ENCODE assay signal across 8 cellular contexts in the genomic region with DNA sequence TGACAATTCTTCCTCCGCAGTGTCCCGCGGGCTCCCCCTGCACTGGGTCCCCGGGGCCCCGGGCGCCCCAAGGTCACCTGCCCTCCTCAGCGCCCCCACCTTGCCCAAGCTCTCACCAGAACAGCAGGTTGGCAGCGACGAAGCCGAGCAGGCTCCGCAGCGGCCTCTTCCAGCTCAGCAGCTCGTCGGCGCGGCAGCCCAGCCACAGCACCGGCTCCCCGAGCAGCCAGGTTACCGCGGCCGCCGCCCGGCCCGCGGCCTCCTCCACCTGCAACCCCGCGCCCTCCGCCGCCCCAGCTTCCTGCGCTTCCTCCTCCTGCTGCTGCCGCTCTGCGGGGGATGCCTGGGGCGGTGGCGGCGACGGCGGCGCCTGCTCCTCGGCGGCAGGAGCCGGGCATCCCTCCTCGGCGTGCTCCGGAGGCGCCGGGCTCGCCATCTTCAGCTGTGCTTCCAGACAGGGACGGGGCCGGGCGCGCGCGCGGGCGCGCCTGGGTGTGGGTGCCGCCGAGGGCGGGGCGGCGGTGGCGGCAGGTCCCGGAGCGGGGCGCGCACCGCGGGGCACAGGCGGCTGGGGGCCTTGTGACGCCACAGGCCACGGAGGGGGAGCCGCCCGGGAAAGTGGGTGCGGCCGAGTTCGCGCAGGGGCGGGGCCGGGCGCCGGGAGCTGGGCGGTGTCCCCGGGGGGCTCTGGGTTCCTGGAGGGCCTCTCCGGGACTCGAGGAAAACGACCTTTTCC. TPM values are rescaled to one million over a fixed set of nuclear protein-coding genes. Genes with fewer than 3 reads are reported as not detected.
DNase-seq lines count a peak whose midpoint lies in the region; ATAC-seq, FAIRE-seq and TF ChIP-seq lines count a peak whose summit lies in the region.

A gene with protein sequence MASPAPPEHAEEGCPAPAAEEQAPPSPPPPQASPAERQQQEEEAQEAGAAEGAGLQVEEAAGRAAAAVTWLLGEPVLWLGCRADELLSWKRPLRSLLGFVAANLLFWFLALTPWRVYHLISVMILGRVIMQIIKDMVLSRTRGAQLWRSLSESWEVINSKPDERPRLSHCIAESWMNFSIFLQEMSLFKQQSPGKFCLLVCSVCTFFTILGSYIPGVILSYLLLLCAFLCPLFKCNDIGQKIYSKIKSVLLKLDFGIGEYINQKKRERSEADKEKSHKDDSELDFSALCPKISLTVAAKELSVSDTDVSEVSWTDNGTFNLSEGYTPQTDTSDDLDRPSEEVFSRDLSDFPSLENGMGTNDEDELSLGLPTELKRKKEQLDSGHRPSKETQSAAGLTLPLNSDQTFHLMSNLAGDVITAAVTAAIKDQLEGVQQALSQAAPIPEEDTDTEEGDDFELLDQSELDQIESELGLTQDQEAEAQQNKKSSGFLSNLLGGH (minus strand): TSS at position 462 of the 736 bp plus-strand sequence. CDS start 26 bp downstream, at position 436.

- peak; percentile 80 for ATAC-seq in activated CD8-positive, alpha-beta T cell treated with anti-CD3 and anti-CD28 coated beads for 36 hours

- H3K4me1 Mint-ChIP-seq in activated CD8-positive, alpha-beta T cell treated with anti-CD3 and anti-CD28 coated beads for 36 hours (ENCODE audit: low read depth) = peaks cover 34% of the 10 kb centered on the region

- POLR2A ChIA-PET in HEK293T (lab: Yijun Ruan, JAX) = interaction anchor here (0.6 to 1.7 kb wide), 2 partner anchors 11 to 14 kb away, joined by 3 to 4 read pairs; no protein-coding TSS in a partner anchor
- POLR2A ChIA-PET in activated CD8-positive, alpha-beta T cell treated with anti-CD3 and anti-CD28 coated beads for 36 hours (lab: Charles Lee) = interaction anchor here (0.7 to 2.8 kb wide), 8 partner anchors 12 to 159 kb away, joined by 3 to 79 read pairs (median 4); no protein-coding TSS in a partner anchor

- peak within 1 kb of the TSS; percentile 95 for H3K4me3 Mint-ChIP-seq in activated CD8-positive, alpha-beta T cell treated with anti-CD3 and anti-CD28 coated beads for 36 hours

- no peaks in the 10 kb centered on the region for H3K27me3 Mint-ChIP-seq in activated CD8-positive, alpha-beta T cell treated with anti-CD3 and anti-CD28 coated beads for 36 hours

- WGBS in mesodermal cell (ENCODE audit: insufficient coverage in 2 of 2), 2 experiments = 0 to 1% methylated on average over 52 to 72 of the region's 86 CpGs

- H3K4me3 ChIP-seq in mesodermal cell (ENCODE audit: extremely low read depth, insufficient read depth, low read length, poor library complexity, severe bottlenecking) = peak within 1 kb of the TSS; percentile 48

- FAIRE-seq in GM12891 (lab: Jason Lieb, UNC) = peak; percentile 65

- TF ChIP-seq POLR2A in GM12891 (IDR thresholded peaks at IDR 0.05; ENCODE audit: low read depth, low read length) = no peak

- TF ChIP-seq CTCF in activated CD8-positive, alpha-beta T cell treated with anti-CD3 and anti-CD28 coated beads for 36 hours (IDR thresholded peaks at IDR 0.05) = no peak

- peak within 1 kb of the TSS; percentile 93 for H3K27ac Mint-ChIP-seq in activated CD8-positive, alpha-beta T cell treated with anti-CD3 and anti-CD28 coated beads for 36 hours

- CTCF ChIA-PET in HEK293T (lab: Yijun Ruan, JAX) = no interaction called here
- CTCF ChIA-PET in activated CD8-positive, alpha-beta T cell treated with anti-CD3 and anti-CD28 coated beads for 36 hours (lab: Charles Lee) = interaction anchor here (1.1 to 2.2 kb wide), 4 partner anchors 10 to 160 kb away, joined by 3 to 15 read pairs (median 4); no protein-coding TSS in a partner anchor

- intact Hi-C loops in activated CD8-positive, alpha-beta T cell treated with anti-CD3 and anti-CD28 coated beads for 36 hours (cut with micrococcal nuclease) = no loop called here

- no peak within 1 kb of the TSS for H3K27ac ChIP-seq in mesodermal cell (ENCODE audit: low read depth, low read length, severe bottlenecking)

- H3K9me3 Mint-ChIP-seq in activated CD8-positive, alpha-beta T cell treated with anti-CD3 and anti-CD28 coated beads for 36 hours = no peaks in the 10 kb centered on the region

- no peaks in the 10 kb centered on the region for H3K36me3 ChIP-seq in mesodermal cell (ENCODE audit: control insufficient read depth, insufficient read depth, low read length)

- no peaks in the 10 kb centered on the region for H3K9me3 ChIP-seq in mesodermal cell (ENCODE audit: control insufficient read depth, low read length)

- H3K36me3 Mint-ChIP-seq in activated CD8-positive, alpha-beta T cell treated with anti-CD3 and anti-CD28 coated beads for 36 hours (ENCODE audit: low read depth) = peaks cover 17% of the 10 kb centered on the region

- peaks cover 4% of the 10 kb centered on the region for H3K4me1 ChIP-seq in mesodermal cell (ENCODE audit: control insufficient read depth, insufficient read depth, low read length, poor library complexity, severe bottlenecking)

- DNase-seq in GM12891 (ENCODE audit: insufficient read length, low spot score) (peak; percentile 33), HEK293T (ENCODE audit: extremely low spot score) (peak; percentile 52), NCI-H146 (lab: John Stamatoyannopoulos, UW) (peak; percentile 80), SKM-1 (lab: John Stamatoyannopoulos, UW; ENCODE audit: unreplicated experiment) (no peak)
- peak; percentile 82 for DNase-seq in activated CD8-positive, alpha-beta T cell treated with anti-CD3 and anti-CD28 coated beads for 36 hours
- DNase-seq in effector CD8-positive, alpha-beta T cell (lab: John Stamatoyannopoulos, UW) = peak; percentile 79
- DNase-seq in stimulated activated CD8-positive, alpha-beta memory T cell treated with anti-CD3 and anti-CD28 coated beads, Interleukin-15, amount 100 ng/mL, for 4 hours (ENCODE audit: low read depth in 2 of 2) = peak; percentile 60 to 75

TF ChIP-seq in GM12891, 5 proteins besides CTCF, POLR2A, EP300 and RAD21:
- TF ChIP-seq POU2F2 (IDR thresholded peaks at IDR 0.05; ENCODE audit: low read depth, low read length) = no peak
- TF ChIP-seq TAF1 (IDR thresholded peaks at IDR 0.05; ENCODE audit: low read depth, low read length) = no peak
- no peak for TF ChIP-seq SPI1 (IDR thresholded peaks at IDR 0.05; ENCODE audit: low read depth, low read length)
- TF ChIP-seq PAX5 (IDR thresholded peaks at IDR 0.05; ENCODE audit: insufficient read depth, low read length, severe bottlenecking) = no peak
- TF ChIP-seq POLR2AphosphoS5 (IDR thresholded peaks at IDR 0.05; ENCODE audit: low read depth, low read length) = no peak

TF ChIP-seq in HEK293T, 16 proteins besides CTCF, POLR2A, EP300 and RAD21:
- TF ChIP-seq FOXK2 (IDR thresholded peaks at IDR 0.05) (no peak), HDGF (IDR thresholded peaks at IDR 0.05; ENCODE audit: borderline replicate concordance) (no peak), SUZ12 (IDR thresholded peaks at IDR 0.05) (no peak), CTBP1 (IDR thresholded peaks at IDR 0.05; ENCODE audit: borderline replicate concordance) (no peak), ZNF384 (IDR thresholded peaks at IDR 0.05) (no peak), SP1 (IDR thresholded peaks at IDR 0.05) (no peak), TARDBP (IDR thresholded peaks at IDR 0.05) (no peak), LEF1 (IDR thresholded peaks at IDR 0.05; ENCODE audit: borderline replicate concordance) (no peak), ARNT (IDR thresholded peaks at IDR 0.05) (no peak), L3MBTL2 (conservative IDR thresholded peaks at IDR 0.05) (no peak), FOXM1 (IDR thresholded peaks at IDR 0.05; ENCODE audit: borderline replicate concordance) (no peak), NFRKB (IDR thresholded peaks at IDR 0.05) (no peak)
- TF ChIP-seq, protein P1, sequence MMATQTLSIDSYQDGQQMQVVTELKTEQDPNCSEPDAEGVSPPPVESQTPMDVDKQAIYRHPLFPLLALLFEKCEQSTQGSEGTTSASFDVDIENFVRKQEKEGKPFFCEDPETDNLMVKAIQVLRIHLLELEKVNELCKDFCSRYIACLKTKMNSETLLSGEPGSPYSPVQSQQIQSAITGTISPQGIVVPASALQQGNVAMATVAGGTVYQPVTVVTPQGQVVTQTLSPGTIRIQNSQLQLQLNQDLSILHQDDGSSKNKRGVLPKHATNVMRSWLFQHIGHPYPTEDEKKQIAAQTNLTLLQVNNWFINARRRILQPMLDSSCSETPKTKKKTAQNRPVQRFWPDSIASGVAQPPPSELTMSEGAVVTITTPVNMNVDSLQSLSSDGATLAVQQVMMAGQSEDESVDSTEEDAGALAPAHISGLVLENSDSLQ (IDR thresholded peaks at IDR 0.05) = no peak
TF ChIP-seq in HEK293T: peak in this region for 0.

RNA-seq across cellular contexts. Expression of the gene that starts here (rescaled TPM):
- polyA plus RNA-seq in GM12891 (2012; ENCODE audit: low read depth, missing spikeins) = 1.0 TPM
- total RNA-seq in activated CD8-positive, alpha-beta T cell treated with anti-CD3 and anti-CD28 coated beads for 36 hours = 10 to 100 TPM; 31.7 to 31.9 TPM
- polyA plus RNA-seq in mesodermal cell (2013, experiment 1 of 2) = 0.41 TPM
- 0.35 TPM for polyA plus RNA-seq in mesodermal cell (2013, experiment 2 of 2)
